ENCODE assay signal across 1 cellular context in genomic region chr4:61204353-61204752, GRCh38.
A peak's percentile ranks its signal among the peaks of the same experiment; 100 is the strongest.
TF ChIP-seq lines count a peak whose summit lies in the region.

No MANE protein-coding gene starts in this region.

TF ChIP-seq in H1, 55 proteins besides CTCF, POLR2A, EP300 and RAD21:
- peak; percentile 34; the same call in 1 of the 2 replicates for TF ChIP-seq TEAD4 (IDR thresholded peaks at IDR 0.05; ENCODE audit: low read depth, low read length)
- no peak for TF ChIP-seq TBP (IDR thresholded peaks at IDR 0.05; ENCODE audit: low read depth, low read length)
- TF ChIP-seq ATF3 (IDR thresholded peaks at IDR 0.05; ENCODE audit: insufficient read depth, low read depth, low read length) = no peak
- TF ChIP-seq, protein P1, sequence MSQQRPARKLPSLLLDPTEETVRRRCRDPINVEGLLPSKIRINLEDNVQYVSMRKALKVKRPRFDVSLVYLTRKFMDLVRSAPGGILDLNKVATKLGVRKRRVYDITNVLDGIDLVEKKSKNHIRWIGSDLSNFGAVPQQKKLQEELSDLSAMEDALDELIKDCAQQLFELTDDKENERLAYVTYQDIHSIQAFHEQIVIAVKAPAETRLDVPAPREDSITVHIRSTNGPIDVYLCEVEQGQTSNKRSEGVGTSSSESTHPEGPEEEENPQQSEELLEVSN (IDR thresholded peaks at IDR 0.05) = no peak
- 0 out of 2 replicates have a peak, but pooled peaks have one; percentile 55 for TF ChIP-seq JUN (IDR thresholded peaks at IDR 0.05; ENCODE audit: low read depth, low read length)
